In genomic region chr9:110049699-110050450, GRCh38 we compare ENCODE assay signal across 1 cellular context.
TF ChIP-seq lines count a peak whose summit lies in the region.

No MANE protein-coding gene starts in this region.

TF ChIP-seq in HepG2, 621 proteins besides CTCF, POLR2A, EP300 and RAD21 (continued from another document):
- TF ChIP-seq ATF6 (CRISPR knock-in tag; conservative IDR thresholded peaks at IDR 0.05): no peak
